ENCODE assay signal across 8 cellular contexts in genomic region chr14:91173221-91173670, GRCh38. TPM values are rescaled to one million over a fixed set of nuclear protein-coding genes. Genes with fewer than 3 reads are reported as not detected.
DNase-seq lines count a peak whose midpoint lies in the region; ATAC-seq, FAIRE-seq and TF ChIP-seq lines count a peak whose summit lies in the region.

No MANE protein-coding gene starts in this region.

- peak; percentile 74 for DNase-seq in DMS79 treated with DMSO at 0.1 percent for 48 hours (lab: John Stamatoyannopoulos, UW)
- DNase-seq in Karpas-422, result peak; percentile 91
- peak; percentile 28 to 72 for DNase-seq in SJSA1 (ENCODE audit: low read depth in 1 of 2, low spot score in 2 of 2)
- DNase-seq in activated naive CD4-positive, alpha-beta T cell (lab: John Stamatoyannopoulos, UW), result peak; percentile 45 to 70 (median 48)
- peak; percentile 47 to 73 for DNase-seq in frontal cortex (ENCODE audit: low spot score in 2 of 2)
- peak; percentile 73 for DNase-seq in occipital lobe (lab: John Stamatoyannopoulos, UW)
- DNase-seq in suprapubic skin (ENCODE audit: low spot score in 2 of 2), result peak; percentile 88 to 90

- TF ChIP-seq CTCF in suprapubic skin (IDR thresholded peaks at IDR 0.05), result peak; percentile 80 to 84

- peak; percentile 17 for FAIRE-seq in frontal cortex (lab: Jason Lieb, UNC)

- ATAC-seq in HG03460 (IDR thresholded peaks at IDR 0.05; ENCODE audit: unreplicated experiment), result no peak

- H3K4me3 ChIP-seq in Karpas-422 (ENCODE audit: low read length), result no peak overlapping the region
- no peak overlapping the region for H3K4me3 ChIP-seq in SJSA1
- H3K4me3 ChIP-seq in suprapubic skin, result no peak overlapping the region

- H3K36me3 ChIP-seq in Karpas-422 (ENCODE audit: insufficient read depth, low read length) (0 out of 2 replicates have a peak, but pooled peaks cover 3% of the 10 kb centered on the region), SJSA1 (no peaks in the 10 kb centered on the region; the same call in 1 of the 2 replicates), suprapubic skin (peaks cover 63% of the 10 kb centered on the region)

- no peak overlapping the region for H3K27ac ChIP-seq in Karpas-422 (ENCODE audit: low read length)
- no peak overlapping the region for H3K27ac ChIP-seq in SJSA1
- H3K27ac ChIP-seq in suprapubic skin, result no peak overlapping the region

- no peaks in the 10 kb centered on the region for H3K79me2 ChIP-seq in Karpas-422 (ENCODE audit: low read length)

- H3K9me3 ChIP-seq in Karpas-422 (ENCODE audit: low read length) (no peaks in the 10 kb centered on the region), SJSA1 (replicated peaks) (no peaks in the 10 kb centered on the region), suprapubic skin (no peaks in the 10 kb centered on the region)

- no peaks in the 10 kb centered on the region for H3K4me1 ChIP-seq in Karpas-422 (ENCODE audit: low read length)
- no peaks in the 10 kb centered on the region; the same call in 1 of the 2 replicates for H3K4me1 ChIP-seq in SJSA1 (replicated peaks)
- H3K4me1 ChIP-seq in suprapubic skin, result peaks cover 4% of the 10 kb centered on the region

- 46% methylated on average over 10 of the region's 10 CpGs for WGBS in suprapubic skin

- no peaks in the 10 kb centered on the region for H3K27me3 ChIP-seq in Karpas-422 (ENCODE audit: low read length)
- no peaks in the 10 kb centered on the region for H3K27me3 ChIP-seq in SJSA1 (replicated peaks)
- no peaks in the 10 kb centered on the region for H3K27me3 ChIP-seq in suprapubic skin

- TF ChIP-seq POLR2A in suprapubic skin (IDR thresholded peaks at IDR 0.05), result no peak

- no peaks in the 10 kb centered on the region for H3K9me2 ChIP-seq in Karpas-422 (replicated peaks; ENCODE audit: insufficient read depth, low read length)

- H3K4me2 ChIP-seq in Karpas-422 (ENCODE audit: low read depth, low read length, poor library complexity, severe bottlenecking), result no peak overlapping the region

- H2AFZ ChIP-seq in Karpas-422 (ENCODE audit: low read length), result no peak overlapping the region

- no peaks in the 10 kb centered on the region for H4K20me1 ChIP-seq in Karpas-422 (ENCODE audit: insufficient read depth, low read depth, low read length)

- H3K9ac ChIP-seq in Karpas-422 (ENCODE audit: low read length), result no peak overlapping the region

- no peak for TF ChIP-seq EP300 in suprapubic skin (IDR thresholded peaks at IDR 0.05)

RNA-seq across cellular contexts. Expression of gene DGLUCY, which starts 59.4 kb away (rescaled TPM):
- 90.0 and 99.9 TPM in 2 replicates for total RNA-seq in Karpas-422 (2014; rRNA removed; shearing (Covaris generic); ENCODE audit: low replicate concordance)
- total RNA-seq in SJSA1 (2014; rRNA removed; shearing (Covaris generic)), result 7.3 and 11.8 TPM in 2 replicates
- total RNA-seq in frontal cortex, result 23.2 TPM
- 20.1 TPM for total RNA-seq in occipital lobe
- 10 to 100 TPM; 54.0 to 94.9 (median 69.3) TPM for total RNA-seq in suprapubic skin
